Comparison of ENCODE assay signal across 19 cellular contexts in the genomic region with DNA sequence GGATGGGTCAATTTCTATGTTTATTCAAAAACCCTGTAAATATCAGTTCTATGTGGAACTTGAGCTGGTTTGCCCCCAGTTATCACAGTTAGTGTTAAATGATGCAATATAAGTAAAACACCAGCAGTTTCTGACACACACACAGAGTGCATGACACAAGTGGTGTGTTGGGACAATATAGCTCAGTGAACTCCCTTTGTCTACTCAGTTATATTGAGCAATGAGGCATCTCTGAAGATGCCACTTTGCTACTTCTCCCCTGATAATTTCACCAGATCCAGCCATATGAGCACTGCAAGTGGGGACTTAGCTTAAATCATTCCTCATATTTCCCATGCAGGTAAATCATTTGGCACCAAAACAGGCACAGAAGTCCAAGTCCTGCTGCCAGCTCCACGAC. TPM values are rescaled to one million over a fixed set of nuclear protein-coding genes. Genes with fewer than 3 reads are reported as not detected.
"Had no signal": no experiment of that assay in that cellular context is flagged by ENCODE, and none has a peak within 500 bp of the region (broad histone marks: within the 10 kb centered on the region; RNA-seq: fewer than 3 reads in every experiment).

No MANE protein-coding gene starts in this region.

RNA-seq across cellular contexts. Expression of a gene that starts 33.0 kb away (rescaled TPM):
- total RNA-seq: activated naive CD4-positive, alpha-beta T cell treated with anti-CD3 and anti-CD28 coated beads for 36 hours; activated naive CD4-positive, alpha-beta T cell treated with anti-CD3 and anti-CD28 coated beads, Interleukin-2, amount 50 U/mL, for 72 hours; activated naive CD8-positive, alpha-beta T cell treated with anti-CD3 and anti-CD28 coated beads for 36 hours; activated naive CD8-positive, alpha-beta T cell treated with anti-CD3 and anti-CD28 coated beads, Interleukin-2, amount 10 ng/mL, durations not matched to agents 7 days and 5 days; activated T-cell treated with anti-CD3 and anti-CD28 coated beads, Interleukin-2, amount 50 U/mL, for 4 hours; activated T-cell treated with anti-CD3 and anti-CD28 coated beads, Interleukin-2, amount 50 U/mL, for 72 hours; activated T-helper 1 cell treated with anti-CD3 and anti-CD28 coated beads, Interleukin-12 subunit alpha, Interleukin-12 subunit beta, Interleukin-2, Interleukin-4 antibody, amounts not matched to agents 30 ng/mL and 10 ng/mL and 1 ng/mL, durations not matched to agents 14 hours and 24 hours and 36 hours; activated T-helper 2 cell treated with anti-CD3 and anti-CD28 coated beads, Interferon-gamma antibody, Interleukin-2, Interleukin-4, amounts not matched to agents 10 μg/mL and 5 μg/mL and 100 μg/mL, durations not matched to agents 14 hours and 24 hours and 36 hours; adrenal gland; aorta; ascending aorta; body of pancreas; breast epithelium; bronchial epithelial cell; cardiac muscle cell; cardiac septum; cerebellum; chondrocyte had no signal
- polyA plus RNA-seq: adipose tissue, adrenal gland, aorta, cardiac muscle cell had no signal
